ENCODE assay signal across 14 cellular contexts in genomic region chr1:234616644-234617043, GRCh38. TPM values are rescaled to one million over a fixed set of nuclear protein-coding genes. Genes with fewer than 3 reads are reported as not detected.
DNase-seq lines count a peak whose midpoint lies in the region; ATAC-seq and TF ChIP-seq lines count a peak whose summit lies in the region.
"Had no signal": no experiment of that assay in that cellular context is flagged by ENCODE, and none has a peak within 500 bp of the region (broad histone marks: within the 10 kb centered on the region; RNA-seq: fewer than 3 reads in every experiment).

No MANE protein-coding gene starts in this region.

- TF ChIP-seq CTCF in ascending aorta (IDR thresholded peaks at IDR 0.05) (no peak), gastroesophageal sphincter (IDR thresholded peaks at IDR 0.05) (no peak), psoas muscle (IDR thresholded peaks at IDR 0.05) (no peak)
- TF ChIP-seq CTCF in activated CD8-positive, alpha-beta T cell treated with anti-CD3 and anti-CD28 coated beads for 36 hours (IDR thresholded peaks at IDR 0.05) = no peak

- POLR2A ChIA-PET in activated CD8-positive, alpha-beta T cell treated with anti-CD3 and anti-CD28 coated beads for 36 hours (lab: Charles Lee) = interaction anchor here (0.7 to 1.2 kb wide), 4 partner anchors 15 to 356 kb away, joined by 3 to 6 read pairs (median 3); no protein-coding TSS in a partner anchor

- H3K27ac Mint-ChIP-seq in activated CD8-positive, alpha-beta T cell treated with anti-CD3 and anti-CD28 coated beads for 36 hours = no peak overlapping the region
- H3K27ac Mint-ChIP-seq: activated naive CD8-positive, alpha-beta T cell treated with anti-CD3 and anti-CD28 coated beads, Interleukin-2, amount 10 ng/mL, durations not matched to agents 7 days and 5 days had no signal

- H3K36me3 ChIP-seq in ascending aorta (no peaks in the 10 kb centered on the region), gastroesophageal sphincter (no peaks in the 10 kb centered on the region), psoas muscle (ENCODE audit: insufficient read depth in 1 of 2, low read depth in 1 of 2) (no peaks in the 10 kb centered on the region)

- peaks cover 44% of the 10 kb centered on the region for H3K4me1 Mint-ChIP-seq in activated CD8-positive, alpha-beta T cell treated with anti-CD3 and anti-CD28 coated beads for 36 hours (ENCODE audit: low read depth)

- H3K27me3 ChIP-seq in ascending aorta = no peaks in the 10 kb centered on the region
- H3K27me3 ChIP-seq in gastroesophageal sphincter = no peaks in the 10 kb centered on the region
- H3K27me3 ChIP-seq in psoas muscle (ENCODE audit: insufficient read depth in 3 of 3, low read length in 2 of 3) = no peaks in the 10 kb centered on the region

- CTCF ChIA-PET in activated CD8-positive, alpha-beta T cell treated with anti-CD3 and anti-CD28 coated beads for 36 hours (lab: Charles Lee) = interaction anchor here (1.4 to 2.0 kb wide), 3 partner anchors 107 to 468 kb away, joined by 4 to 5 read pairs (median 4); no protein-coding TSS in a partner anchor

- H3K36me3 Mint-ChIP-seq in activated CD8-positive, alpha-beta T cell treated with anti-CD3 and anti-CD28 coated beads for 36 hours (ENCODE audit: low read depth) = no peaks in the 10 kb centered on the region
- H3K36me3 Mint-ChIP-seq: activated naive CD8-positive, alpha-beta T cell treated with anti-CD3 and anti-CD28 coated beads, Interleukin-2, amount 10 ng/mL, durations not matched to agents 7 days and 5 days had no signal

- no peak for TF ChIP-seq EP300 in gastroesophageal sphincter (IDR thresholded peaks at IDR 0.05)

- H3K4me3 Mint-ChIP-seq in activated CD8-positive, alpha-beta T cell treated with anti-CD3 and anti-CD28 coated beads for 36 hours = no peak overlapping the region
- H3K4me3 Mint-ChIP-seq: activated naive CD8-positive, alpha-beta T cell treated with anti-CD3 and anti-CD28 coated beads, Interleukin-2, amount 10 ng/mL, durations not matched to agents 7 days and 5 days had no signal

- DNase-seq in EH (ENCODE audit: low read depth) (peak; percentile 82), ascending aorta (ENCODE audit: low spot score in 2 of 2) (no peak), psoas muscle (no peak), SIG-M5 (lab: John Stamatoyannopoulos, UW) (no peak), activated T-cell treated with anti-CD3 and anti-CD28 coated beads for 4 hours (no peak), head of caudate nucleus (no peak)
- DNase-seq in activated CD8-positive, alpha-beta T cell treated with anti-CD3 and anti-CD28 coated beads for 36 hours = no peak
- DNase-seq: activated CD8-positive, alpha-beta memory T cell treated with anti-CD3 and anti-CD28 coated beads for 24 hours; activated naive CD8-positive, alpha-beta T cell treated with anti-CD3 and anti-CD28 coated beads, Interleukin-2, amount 10 ng/mL, durations not matched to agents 7 days and 5 days; COR-L47; left cardiac atrium; NCI-H2171 treated with DMSO at 0.1 percent for 48 hours; Right ventricle myocardium superior had no signal

- H3K9me3 ChIP-seq in ascending aorta (no peaks in the 10 kb centered on the region), gastroesophageal sphincter (no peaks in the 10 kb centered on the region), psoas muscle (no peaks in the 10 kb centered on the region)

- no peak for TF ChIP-seq POLR2A in gastroesophageal sphincter (IDR thresholded peaks at IDR 0.05)

- 7 to 24% methylated on average over 2 of the region's 2 CpGs for WGBS in gastroesophageal sphincter (ENCODE audit: low coverage in 1 of 2), 2 donors
- WGBS in psoas muscle, 3 donors = 13 to 26% (median 26%) methylated on average over 2 of the region's 2 CpGs

- intact Hi-C loops in ascending aorta (cut with DNase I) (no loop called here), psoas muscle (cut with DNase I) (loop anchor here in 1 of 2 donors (5.0 kb wide), 1 partner anchor 66 kb away; no protein-coding TSS in a partner anchor), head of caudate nucleus (cut with DNase I) (no loop called here)
- intact Hi-C loops in activated CD8-positive, alpha-beta T cell treated with anti-CD3 and anti-CD28 coated beads for 36 hours (cut with micrococcal nuclease) = no loop called here

- H3K9me3 Mint-ChIP-seq in activated CD8-positive, alpha-beta T cell treated with anti-CD3 and anti-CD28 coated beads for 36 hours = no peaks in the 10 kb centered on the region
- H3K9me3 Mint-ChIP-seq: activated naive CD8-positive, alpha-beta T cell treated with anti-CD3 and anti-CD28 coated beads, Interleukin-2, amount 10 ng/mL, durations not matched to agents 7 days and 5 days had no signal

- H3K4me1 ChIP-seq in ascending aorta = peaks cover 17 to 51% of the 10 kb centered on the region in 2 donors
- H3K4me1 ChIP-seq in gastroesophageal sphincter = peaks cover 15 to 65% (median 27%) of the 10 kb centered on the region in 3 donors
- H3K4me1 ChIP-seq in psoas muscle = peaks cover 76% of the 10 kb centered on the region

- no peak overlapping the region for H3K4me3 ChIP-seq in ascending aorta
- H3K4me3 ChIP-seq in gastroesophageal sphincter = no peak overlapping the region
- no peak overlapping the region for H3K4me3 ChIP-seq in psoas muscle

- no peaks in the 10 kb centered on the region for H3K27me3 Mint-ChIP-seq in activated CD8-positive, alpha-beta T cell treated with anti-CD3 and anti-CD28 coated beads for 36 hours
- H3K27me3 Mint-ChIP-seq: activated naive CD8-positive, alpha-beta T cell treated with anti-CD3 and anti-CD28 coated beads, Interleukin-2, amount 10 ng/mL, durations not matched to agents 7 days and 5 days had no signal

- ATAC-seq in gastroesophageal sphincter = no peak
- ATAC-seq in psoas muscle = no peak
- ATAC-seq in activated CD8-positive, alpha-beta T cell treated with anti-CD3 and anti-CD28 coated beads for 36 hours = no peak
- ATAC-seq: left cardiac atrium had no signal

- H3K27ac ChIP-seq in ascending aorta (peak overlapping the region; percentile 77 to 99), gastroesophageal sphincter (peak overlapping the region in 3 of 4 donors; percentile 52 to 67 (median 56)), psoas muscle (peak overlapping the region; percentile 70)

RNA-seq across cellular contexts. Expression of gene IRF2BP2, which starts 6.7 kb away (rescaled TPM):
- total RNA-seq in ascending aorta (80.0 TPM), gastroesophageal sphincter (100 to 1,000 TPM in 3 of 4 donors, 10 to 100 TPM in 1; 70.1 to 107 (median 104) TPM), psoas muscle (100 to 1,000 TPM in 1 of 4 donors, 10 to 100 TPM in 3; 73.4 to 116 (median 87.8) TPM)
- 10 to 100 TPM; 53.6 to 63.6 (median 56.4) TPM for polyA plus RNA-seq in psoas muscle
- 100 to 1,000 TPM; 148 to 155 TPM for total RNA-seq in activated CD8-positive, alpha-beta T cell treated with anti-CD3 and anti-CD28 coated beads for 36 hours
